ENCODE assay signal across 27 cellular contexts in genomic region chr1:3298197-3298596, GRCh38.
"Had no signal": no experiment of that assay in that cellular context is flagged by ENCODE, and none has a peak within 500 bp of the region (broad histone marks: within the 10 kb centered on the region; RNA-seq: fewer than 3 reads in every experiment).

No MANE protein-coding gene starts in this region.

- DNase-seq: naive B cell; naive thymus-derived CD8-positive, alpha-beta T cell; nephron progenitor cell; occipital lobe; spleen; stimulated activated CD4-positive, alpha-beta T cell treated with anti-CD3 and anti-CD28 coated beads, Interleukin-12 subunit alpha, Interleukin-12 subunit beta, amount 100 ng/mL, for 4 hours; stimulated activated CD4-positive, alpha-beta T cell treated with anti-CD3 and anti-CD28 coated beads, Interleukin-1b, Interleukin-23, amount 100 ng/mL, for 48 hours; stimulated activated CD4-positive, alpha-beta T cell treated with anti-CD3 and anti-CD28 coated beads, Interleukin-4, amount 100 ng/mL, for 1 hour; stimulated activated CD4-positive, alpha-beta T cell treated with anti-CD3 and anti-CD28 coated beads, Interleukin-4, amount 100 ng/mL, for 4 hours; stimulated activated CD8-positive, alpha-beta memory T cell treated with anti-CD3 and anti-CD28 coated beads, Interleukin-4, amount 100 ng/mL, for 48 hours; stimulated activated naive CD4-positive, alpha-beta T cell; stimulated activated naive CD8-positive, alpha-beta T cell treated with anti-CD3 and anti-CD28 coated beads, Interleukin-15, amount 100 ng/mL, for 72 hours; stimulated activated naive CD8-positive, alpha-beta T cell treated with anti-CD3 and anti-CD28 coated beads, Interleukin-15, Interleukin-2, amounts not matched to agents 100 U/mL and 50 U/mL, for 24 hours; substantia nigra; thyroid gland; trophoblast cell had no signal

- H3K9me3 ChIP-seq: pancreas, prostate gland, thoracic aorta, thyroid gland, upper lobe of left lung, vagina had no signal

- H3K4me1 ChIP-seq: pancreas, prostate gland, spleen, upper lobe of left lung, vagina had no signal

- H3K4me3 ChIP-seq: pancreas, prostate gland, skin epidermis, smooth muscle cell, spleen, thoracic aorta, thyroid gland, tibial nerve, upper lobe of left lung, vagina had no signal

- H3K4me2 ChIP-seq: smooth muscle cell had no signal

- ATAC-seq: naive thymus-derived CD8-positive, alpha-beta T cell; pancreas; right cardiac atrium; sciatic nerve; stimulated activated memory B cell treated with anti-CD40 and anti-IgM and Interleukin-4, amounts not matched to agents 10 μg/mL and 1 μg/mL and 100 μg/mL, for 72 hours; stimulated activated naive CD8-positive, alpha-beta T cell treated with anti-CD3 and anti-CD28 coated beads, Interleukin-15, amount 100 ng/mL, for 72 hours had no signal

- H3K27me3 ChIP-seq: pancreas, thyroid gland, tibial nerve, upper lobe of left lung had no signal

- H3K36me3 ChIP-seq: pancreas, prostate gland, spleen, thoracic aorta, thyroid gland, tibial nerve, upper lobe of left lung, vagina had no signal

- H3K27ac ChIP-seq: pancreas, prostate gland, skin epidermis, spleen, thoracic aorta, thyroid gland, tibial nerve, upper lobe of left lung, vagina had no signal
